Comparison of ENCODE assay signal across 22 cellular contexts in the genomic region with DNA sequence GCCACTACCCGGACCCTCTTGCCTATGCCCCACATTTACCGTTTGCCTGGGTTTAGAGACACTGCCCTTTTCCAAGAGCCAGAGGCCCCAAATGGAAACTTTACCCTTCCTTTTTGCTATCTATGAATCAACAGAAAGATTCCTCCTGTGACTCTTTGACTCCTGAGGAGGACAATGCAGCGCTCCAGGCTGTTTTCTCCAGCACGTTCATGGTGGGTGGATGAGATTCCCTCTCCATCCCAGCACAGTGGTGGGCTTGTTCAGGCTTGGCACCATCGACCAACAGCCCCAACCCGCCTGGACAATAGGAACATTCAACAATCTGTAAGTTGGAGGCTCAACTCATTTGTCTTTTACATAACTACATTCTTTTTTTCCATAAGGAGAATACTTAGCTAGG. TPM values are rescaled to one million over a fixed set of nuclear protein-coding genes. Genes with fewer than 3 reads are reported as not detected.
DNase-seq lines count a peak whose midpoint lies in the region; ATAC-seq and TF ChIP-seq lines count a peak whose summit lies in the region.
"Had no signal": no experiment of that assay in that cellular context is flagged by ENCODE, and none has a peak within 500 bp of the region (broad histone marks: within the 10 kb centered on the region; RNA-seq: fewer than 3 reads in every experiment).

No MANE protein-coding gene starts in this region.

- peak overlapping the region; percentile 69 for H3K27ac Mint-ChIP-seq in HFFc6
- no peak overlapping the region for H3K27ac Mint-ChIP-seq in activated T-cell treated with anti-CD3 and anti-CD28 coated beads, Interleukin-2, amount 50 U/mL, for 24 hours
- H3K27ac Mint-ChIP-seq: activated naive CD8-positive, alpha-beta T cell treated with anti-CD3 and anti-CD28 coated beads for 36 hours; activated T-helper 1 cell treated with anti-CD3 and anti-CD28 coated beads, Interleukin-12 subunit alpha, Interleukin-12 subunit beta, Interleukin-2, Interleukin-4 antibody, amounts not matched to agents 30 ng/mL and 10 ng/mL and 1 ng/mL, durations not matched to agents 14 hours and 24 hours and 36 hours; CD4-positive, CD25-positive, alpha-beta regulatory T cell; immature natural killer cell had no signal

- H2AFZ ChIP-seq in hepatocyte, result no peak overlapping the region

- H3K27ac ChIP-seq in breast epithelium (peak overlapping the region; percentile 29 to 59), hepatocyte (peak overlapping the region; percentile 6), vagina (no peak overlapping the region)

- H3K36me3 ChIP-seq in breast epithelium (no peaks in the 10 kb centered on the region), hepatocyte (replicated peaks; ENCODE audit: insufficient read depth, low read depth) (no peaks in the 10 kb centered on the region), skeletal muscle satellite cell (ENCODE audit: insufficient read depth, low read length) (peaks cover 70% of the 10 kb centered on the region), vagina (peaks cover 0 to 3% of the 10 kb centered on the region in 2 donors)

- TF ChIP-seq POLR2A in breast epithelium (IDR thresholded peaks at IDR 0.05) (no peak), vagina (IDR thresholded peaks at IDR 0.05) (no peak)

- no peaks in the 10 kb centered on the region for H3K9me2 ChIP-seq in hepatocyte (replicated peaks; ENCODE audit: insufficient read depth)

- DNase-seq in HFFc6, result no peak
- no peak for DNase-seq in breast epithelium (ENCODE audit: low spot score in 2 of 2)
- DNase-seq in hepatocyte (ENCODE audit: low spot score), result no peak
- no peak for DNase-seq in vagina (ENCODE audit: extremely low spot score in 2 of 2)
- no peak for DNase-seq in DMS114 treated with DMSO at 0.1 percent for 48 hours (lab: John Stamatoyannopoulos, UW; ENCODE audit: unreplicated experiment)
- DNase-seq in activated T-cell treated with anti-CD3 and anti-CD28 coated beads, Interleukin-2, amount 50 U/mL, for 24 hours, result no peak
- DNase-seq: activated CD4-positive, alpha-beta T cell treated with anti-CD3 and anti-CD28 coated beads for 1 hour; activated naive CD8-positive, alpha-beta T cell treated with anti-CD3 and anti-CD28 coated beads for 36 hours; CD4-positive, CD25-positive, alpha-beta regulatory T cell; DMS53; esophagus squamous epithelium; immature natural killer cell; MV-4-11; NCI-H1930; NCI-H446; RPMI8226; small intestine; SW 1271 had no signal

- peaks cover 79% of the 10 kb centered on the region for H3K36me3 Mint-ChIP-seq in HFFc6 (ENCODE audit: low read depth)
- peaks cover 8% of the 10 kb centered on the region for H3K36me3 Mint-ChIP-seq in activated T-cell treated with anti-CD3 and anti-CD28 coated beads, Interleukin-2, amount 50 U/mL, for 24 hours (ENCODE audit: low read depth)
- H3K36me3 Mint-ChIP-seq: activated naive CD8-positive, alpha-beta T cell treated with anti-CD3 and anti-CD28 coated beads for 36 hours; CD4-positive, CD25-positive, alpha-beta regulatory T cell had no signal

- no peak for ATAC-seq in HG02938 (IDR thresholded peaks at IDR 0.05; ENCODE audit: unreplicated experiment)
- ATAC-seq: K562 had no signal

- 84% methylated on average over 6 of the region's 6 CpGs for WGBS in hepatocyte (ENCODE audit: low lambda C conversion rate, missing lambda C conversion rate)

- no peaks in the 10 kb centered on the region for H4K20me1 ChIP-seq in hepatocyte (ENCODE audit: insufficient read depth, poor library complexity, severe bottlenecking)

- peaks cover 4% of the 10 kb centered on the region for H3K79me2 ChIP-seq in hepatocyte

- H3K9me3 ChIP-seq in breast epithelium, result no peaks in the 10 kb centered on the region
- H3K9me3 ChIP-seq in hepatocyte (ENCODE audit: low read depth), result no peaks in the 10 kb centered on the region
- H3K9me3 ChIP-seq in skeletal muscle satellite cell (replicated peaks; ENCODE audit: low read length), result no peaks in the 10 kb centered on the region
- no peaks in the 10 kb centered on the region for H3K9me3 ChIP-seq in vagina
- H3K9me3 ChIP-seq: esophagus squamous epithelium had no signal

- H3K4me2 ChIP-seq in hepatocyte, result no peak overlapping the region
- H3K4me2 ChIP-seq in skeletal muscle satellite cell (ENCODE audit: low read length), result peak overlapping the region; percentile 64

- H3K4me1 Mint-ChIP-seq in HFFc6 (ENCODE audit: low read depth), result peaks cover 77% of the 10 kb centered on the region
- H3K4me1 Mint-ChIP-seq in activated T-cell treated with anti-CD3 and anti-CD28 coated beads, Interleukin-2, amount 50 U/mL, for 24 hours (ENCODE audit: low read depth), result no peaks in the 10 kb centered on the region
- H3K4me1 Mint-ChIP-seq: CD4-positive, CD25-positive, alpha-beta regulatory T cell; immature natural killer cell had no signal

- TF ChIP-seq CTCF in HFFc6 (IDR thresholded peaks at IDR 0.05), result no peak
- TF ChIP-seq CTCF in breast epithelium (IDR thresholded peaks at IDR 0.05), result no peak
- TF ChIP-seq CTCF in hepatocyte (IDR thresholded peaks at IDR 0.05; ENCODE audit: poor library complexity), result no peak
- TF ChIP-seq CTCF in vagina (IDR thresholded peaks at IDR 0.05), result no peak

- peak overlapping the region; percentile 45 for H3K4me3 Mint-ChIP-seq in HFFc6
- H3K4me3 Mint-ChIP-seq in activated T-cell treated with anti-CD3 and anti-CD28 coated beads, Interleukin-2, amount 50 U/mL, for 24 hours, result no peak overlapping the region
- H3K4me3 Mint-ChIP-seq: activated naive CD8-positive, alpha-beta T cell treated with anti-CD3 and anti-CD28 coated beads for 36 hours; activated T-helper 1 cell treated with anti-CD3 and anti-CD28 coated beads, Interleukin-12 subunit alpha, Interleukin-12 subunit beta, Interleukin-2, Interleukin-4 antibody, amounts not matched to agents 30 ng/mL and 10 ng/mL and 1 ng/mL, durations not matched to agents 14 hours and 24 hours and 36 hours; CD4-positive, CD25-positive, alpha-beta regulatory T cell; immature natural killer cell had no signal

- H3K9ac ChIP-seq in skeletal muscle satellite cell (ENCODE audit: low read depth, low read length), result no peak overlapping the region

- no peaks in the 10 kb centered on the region for H3K27me3 ChIP-seq in breast epithelium
- H3K27me3 ChIP-seq in hepatocyte, result no peaks in the 10 kb centered on the region
- no peaks in the 10 kb centered on the region for H3K27me3 ChIP-seq in skeletal muscle satellite cell (ENCODE audit: control insufficient read depth, insufficient read depth, low read length)
- H3K27me3 ChIP-seq in vagina, result no peaks in the 10 kb centered on the region
- H3K27me3 ChIP-seq: esophagus squamous epithelium had no signal

- H3K27me3 Mint-ChIP-seq in HFFc6 (ENCODE audit: insufficient read depth), result peaks cover 14% of the 10 kb centered on the region
- H3K27me3 Mint-ChIP-seq in activated T-cell treated with anti-CD3 and anti-CD28 coated beads, Interleukin-2, amount 50 U/mL, for 24 hours, result no peaks in the 10 kb centered on the region
- H3K27me3 Mint-ChIP-seq: activated naive CD8-positive, alpha-beta T cell treated with anti-CD3 and anti-CD28 coated beads for 36 hours; CD4-positive, CD25-positive, alpha-beta regulatory T cell had no signal

- H3K4me3 ChIP-seq in breast epithelium (no peak overlapping the region), hepatocyte (no peak overlapping the region), skeletal muscle satellite cell (ENCODE audit: low read length) (no peak overlapping the region), vagina (no peak overlapping the region)
- H3K4me3 ChIP-seq: esophagus squamous epithelium, K562 had no signal

- no peaks in the 10 kb centered on the region for H3K9me3 Mint-ChIP-seq in HFFc6
- H3K9me3 Mint-ChIP-seq in activated T-cell treated with anti-CD3 and anti-CD28 coated beads, Interleukin-2, amount 50 U/mL, for 24 hours, result no peaks in the 10 kb centered on the region
- H3K9me3 Mint-ChIP-seq: activated naive CD8-positive, alpha-beta T cell treated with anti-CD3 and anti-CD28 coated beads for 36 hours; activated T-helper 1 cell treated with anti-CD3 and anti-CD28 coated beads, Interleukin-12 subunit alpha, Interleukin-12 subunit beta, Interleukin-2, Interleukin-4 antibody, amounts not matched to agents 30 ng/mL and 10 ng/mL and 1 ng/mL, durations not matched to agents 14 hours and 24 hours and 36 hours; CD4-positive, CD25-positive, alpha-beta regulatory T cell; immature natural killer cell had no signal

- intact Hi-C loops in breast epithelium (cut with DNase I; ENCODE audit: low total_unique reads), result no loop called here
- intact Hi-C loops in vagina (cut with DNase I), result loop anchor here (10.0 kb wide), 1 partner anchor 58 kb away; a partner anchor contains a TSS

- peaks cover 0 to 3% of the 10 kb centered on the region in 2 donors for H3K4me1 ChIP-seq in breast epithelium
- peaks cover 15% of the 10 kb centered on the region for H3K4me1 ChIP-seq in hepatocyte (ENCODE audit: insufficient read depth)
- H3K4me1 ChIP-seq in skeletal muscle satellite cell (ENCODE audit: control insufficient read depth, insufficient read depth, low read length), result peaks cover 58% of the 10 kb centered on the region
- no peaks in the 10 kb centered on the region for H3K4me1 ChIP-seq in vagina

RNA-seq across cellular contexts. Expression of a gene that starts 55.9 kb away (rescaled TPM):
- 10 to 100 TPM; 76.8 to 87.4 (median 82.5) TPM for total RNA-seq in HFFc6 (2021; fragmentation: NEBNext Ultra II Directional; extraction: Animal tissue kit (Norgen Biotek cat#: 25700))
- total RNA-seq in breast epithelium, result 10 to 100 TPM; 57.5 to 74.1 (median 58.3) TPM
- total RNA-seq in hepatocyte, result 125 and 129 TPM in 2 replicates
- polyA plus RNA-seq in hepatocyte, result 84.9 and 96.0 TPM in 2 replicates
- total RNA-seq in skeletal muscle satellite cell (2012; rRNA removed), result 49.9 and 52.2 TPM in 2 replicates
- total RNA-seq in vagina, result 67.8 TPM

RNA-seq across cellular contexts. Expression of a gene that starts 56.1 kb away (rescaled TPM):
- 100 to 1,000 TPM; 112 to 134 (median 123) TPM for total RNA-seq in HFFc6 (2021; fragmentation: NEBNext Ultra II Directional; extraction: Animal tissue kit (Norgen Biotek cat#: 25700))
- total RNA-seq in breast epithelium, result 100 to 1,000 TPM; 115 to 324 (median 300) TPM
- total RNA-seq in hepatocyte, result 323 and 355 TPM in 2 replicates
- polyA plus RNA-seq in hepatocyte, result 284 and 329 TPM in 2 replicates
- total RNA-seq in skeletal muscle satellite cell (2012; rRNA removed), result 227 and 312 TPM in 2 replicates
- 152 TPM for total RNA-seq in vagina
- total RNA-seq: activated T-helper 1 cell treated with anti-CD3 and anti-CD28 coated beads, Interleukin-12 subunit alpha, Interleukin-12 subunit beta, Interleukin-2, Interleukin-4 antibody, amounts not matched to agents 30 ng/mL and 10 ng/mL and 1 ng/mL, durations not matched to agents 14 hours and 24 hours and 36 hours had no signal
